In genomic region chr3:48898383-48899234, GRCh38 we compare ENCODE assay signal across 8 cellular contexts. TPM values are rescaled to one million over a fixed set of nuclear protein-coding genes. Genes with fewer than 3 reads are reported as not detected.
A peak's percentile ranks its signal among the peaks of the same experiment; 100 is the strongest.
DNase-seq lines count a peak whose midpoint lies in the region; ATAC-seq and TF ChIP-seq lines count a peak whose summit lies in the region.

A gene with protein sequence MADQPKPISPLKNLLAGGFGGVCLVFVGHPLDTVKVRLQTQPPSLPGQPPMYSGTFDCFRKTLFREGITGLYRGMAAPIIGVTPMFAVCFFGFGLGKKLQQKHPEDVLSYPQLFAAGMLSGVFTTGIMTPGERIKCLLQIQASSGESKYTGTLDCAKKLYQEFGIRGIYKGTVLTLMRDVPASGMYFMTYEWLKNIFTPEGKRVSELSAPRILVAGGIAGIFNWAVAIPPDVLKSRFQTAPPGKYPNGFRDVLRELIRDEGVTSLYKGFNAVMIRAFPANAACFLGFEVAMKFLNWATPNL (minus strand): TSS chr3:48898882. CDS start chr3:48898794, 88 bp downstream.

- no peaks in the 10 kb centered on the region for H3K36me3 ChIP-seq in PC-9 (ENCODE audit: low read depth)
- H3K36me3 ChIP-seq in esophagus squamous epithelium: no peaks in the 10 kb centered on the region

- 3% methylated on average over 23 to 31 of the region's 54 CpGs for whole genome bisulfite sequencing in esophagus squamous epithelium, 2 donors

- H3K9me3 ChIP-seq in PC-9 (ENCODE audit: insufficient read depth, low read depth) (no peaks in the 10 kb centered on the region), esophagus squamous epithelium (no peaks in the 10 kb centered on the region)

- CTCF ChIA-PET in PC-9 (lab: Charles Lee): interaction anchor here (1.0 kb wide), 1 partner anchor 159 kb away, joined by 4 read pairs; no protein-coding TSS in a partner anchor

- peak within 1 kb of the TSS; percentile 96 for H3K4me3 Mint-ChIP-seq in activated T-cell treated with anti-CD3 and anti-CD28 coated beads, Interleukin-2, amount 50 U/mL, for 4 hours

- TF ChIP-seq CTCF in PC-9 (conservative IDR thresholded peaks at IDR 0.05): no peak
- TF ChIP-seq CTCF in esophagus squamous epithelium (IDR thresholded peaks at IDR 0.05): peak in 1 of 6 experiments; percentile 18

- POLR2A ChIA-PET in PC-9 (lab: Charles Lee; ENCODE audit: unreplicated experiment): interaction anchor here (0.5 to 0.7 kb wide), 3 partner anchors 20 to 450 kb away, joined by 3 to 8 read pairs (median 3); partner anchors contain the start of gene ARIH2

- TF ChIP-seq POLR2A in esophagus squamous epithelium (IDR thresholded peaks at IDR 0.05): peak in 1 of 4 donors; percentile 50

- no peaks in the 10 kb centered on the region for H3K9me2 ChIP-seq in PC-9 (ENCODE audit: insufficient read depth)

- H2AFZ ChIP-seq in PC-9: peak within 1 kb of the TSS; percentile 95

- peaks cover 37% of the 10 kb centered on the region for H3K4me1 Mint-ChIP-seq in activated T-cell treated with anti-CD3 and anti-CD28 coated beads, Interleukin-2, amount 50 U/mL, for 4 hours (ENCODE audit: low read depth)

- peak within 1 kb of the TSS; percentile 27; the same call in 1 of the 2 replicates for H3K27ac ChIP-seq in PC-9
- peak within 1 kb of the TSS; percentile 69 to 89 (median 84) for H3K27ac ChIP-seq in esophagus squamous epithelium

- H3K4me3 ChIP-seq in PC-9: peak within 1 kb of the TSS; percentile 60
- peak within 1 kb of the TSS; percentile 71 to 87 (median 76) for H3K4me3 ChIP-seq in esophagus squamous epithelium

- H3K36me3 Mint-ChIP-seq in activated T-cell treated with anti-CD3 and anti-CD28 coated beads, Interleukin-2, amount 50 U/mL, for 4 hours (ENCODE audit: insufficient read depth): peaks cover 2% of the 10 kb centered on the region

- H3F3A ChIP-seq in PC-9 (ENCODE audit: insufficient read depth, low read depth): peaks cover 23% of the 10 kb centered on the region; the same call in 1 of the 2 replicates

- ATAC-seq in GM19467 (IDR thresholded peaks at IDR 0.05; ENCODE audit: unreplicated experiment): peak; percentile 89
- peak; percentile 97 to 98 for ATAC-seq in activated T-cell treated with anti-CD3 and anti-CD28 coated beads, Interleukin-2, amount 50 U/mL, for 4 hours

- H3K4me1 ChIP-seq in PC-9 (replicated peaks; ENCODE audit: insufficient read depth) (peaks cover 26% of the 10 kb centered on the region), esophagus squamous epithelium (peaks cover 9 to 24% (median 18%) of the 10 kb centered on the region in 3 donors)

- H3K79me2 ChIP-seq in PC-9 (ENCODE audit: low read depth): no peaks in the 10 kb centered on the region

- no peaks in the 10 kb centered on the region for H4K20me1 ChIP-seq in PC-9 (ENCODE audit: insufficient read depth)

- H3K27me3 Mint-ChIP-seq in activated T-cell treated with anti-CD3 and anti-CD28 coated beads, Interleukin-2, amount 50 U/mL, for 4 hours (ENCODE audit: low read depth): no peaks in the 10 kb centered on the region

- H3K9me3 Mint-ChIP-seq in activated T-cell treated with anti-CD3 and anti-CD28 coated beads, Interleukin-2, amount 50 U/mL, for 4 hours: no peaks in the 10 kb centered on the region

- DNase-seq in COR-L47 (lab: John Stamatoyannopoulos, UW): peak; percentile 42
- DNase-seq in HS-27A (ENCODE audit: low read depth): peak; percentile 62
- DNase-seq in PC-9: peak; percentile 71 to 92
- peak; percentile 85 for DNase-seq in activated T-cell treated with anti-CD3 and anti-CD28 coated beads, Interleukin-2, amount 50 U/mL, for 4 hours
- DNase-seq in esophagus squamous epithelium (lab: John Stamatoyannopoulos, UW): peak; percentile 47
- peak; percentile 92 for DNase-seq in myocyte (ENCODE audit: low read depth)
- DNase-seq in stimulated activated CD8-positive, alpha-beta memory T cell treated with anti-CD3 and anti-CD28 coated beads, Interleukin-7, amount 100 ng/mL, for 4 hours (ENCODE audit: low read depth in 2 of 2): peak; percentile 84 to 87

- H3K27me3 ChIP-seq in PC-9 (ENCODE audit: insufficient read depth, low read depth) (no peaks in the 10 kb centered on the region), esophagus squamous epithelium (no peaks in the 10 kb centered on the region)

- BruUV-seq in PC-9 (replicated peaks; lab: Mats Ljungman, UMichigan): no TSS peak

- H3K4me2 ChIP-seq in PC-9: peak within 1 kb of the TSS; percentile 85

- intact Hi-C loops in PC-9 (cut with micrococcal nuclease; ENCODE audit: unreplicated experiment) (loop anchor here (2.0 kb wide), 1 partner anchor 52 kb away; the partner anchor contains the start of gene PRKAR2A), esophagus squamous epithelium (cut with DNase I) (no loop called here)

RNA-seq across cellular contexts. Expression of the gene that starts here (rescaled TPM):
- total RNA-seq in PC-9 (2021): 2.9 and 4.9 TPM in 2 replicates
- total RNA-seq in activated T-cell treated with anti-CD3 and anti-CD28 coated beads, Interleukin-2, amount 50 U/mL, for 4 hours: 10 to 100 TPM; 13.9 to 19.0 (median 17.5) TPM
- 10 to 100 TPM in 2 of 4 donors, 1 to 10 TPM in 2; 4.2 to 19.6 (median 11.7) TPM for total RNA-seq in esophagus squamous epithelium
- total RNA-seq in myocyte: 23.7 and 37.9 TPM in 2 replicates
- polyA plus RNA-seq in myocyte (2012): 30.2 TPM

Comparison
In these comparisons a context has a peak if more than half of its experiments do, and no peak if none do; other contexts are left out.
1. Peak in every context shown above with its lines: DNase-seq, ATAC-seq, H3K4me3 ChIP-seq and H3K27ac ChIP-seq.
2. DNase-seq: peak in every context shown above with its lines; median percentile 92 in myocyte; 86 in stimulated activated CD8-positive, alpha-beta memory T cell treated with anti-CD3 and anti-CD28 coated beads, Interleukin-7, amount 100 ng/mL, for 4 hours; 85 in activated T-cell treated with anti-CD3 and anti-CD28 coated beads, Interleukin-2, amount 50 U/mL, for 4 hours; 82 in PC-9; 62 in HS-27A; 47 in esophagus squamous epithelium; 42 in COR-L47.